9 cellular contexts compared by ENCODE assay signal in the genomic region with DNA sequence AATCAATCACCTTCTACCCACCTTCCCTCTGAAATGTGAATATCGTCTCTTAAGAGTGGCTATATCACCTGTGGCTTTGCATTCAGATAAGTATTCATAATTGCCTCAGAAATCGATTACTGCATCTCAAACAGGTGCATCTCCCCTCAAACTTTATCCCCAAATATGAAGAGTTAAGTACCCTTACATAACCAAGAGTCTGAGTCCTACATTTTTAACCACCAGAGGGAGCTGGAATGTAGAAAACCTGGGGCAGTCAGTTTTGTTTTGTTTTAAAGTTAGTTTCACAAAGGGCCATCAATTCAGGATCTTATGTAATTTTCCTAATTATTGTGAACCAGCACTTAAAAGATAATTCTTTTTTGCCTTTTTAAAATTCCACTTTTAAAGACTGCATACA. TPM values are rescaled to one million over a fixed set of nuclear protein-coding genes. Genes with fewer than 3 reads are reported as not detected.
DNase-seq lines count a peak whose midpoint lies in the region; ATAC-seq and TF ChIP-seq lines count a peak whose summit lies in the region.
"Had no signal": no experiment of that assay in that cellular context is flagged by ENCODE, and none has a peak within 500 bp of the region (broad histone marks: within the 10 kb centered on the region; RNA-seq: fewer than 3 reads in every experiment).

No MANE protein-coding gene starts in this region.

- H3K27ac ChIP-seq in A673 (ENCODE audit: low read depth, low read length, poor library complexity, severe bottlenecking) (no peak overlapping the region), iPS-18a (ENCODE audit: low read length) (no peak overlapping the region), spleen (peak overlapping the region in 7 of 8 donors; percentile 18 to 73 (median 59))

- POLR2A ChIA-PET in A673 (lab: Charles Lee; ENCODE audit: low non-redundant PET) (no interaction called here), GM10248 (lab: Yijun Ruan, JAX) (no interaction called here)

- intact Hi-C loops in A673 (cut with micrococcal nuclease; ENCODE audit: unreplicated experiment) (loop anchor here (1.0 kb wide), 2 partner anchors 90 to 374 kb away; no protein-coding TSS in a partner anchor), spleen (cut with DNase I; ENCODE audit: low total_unique reads) (loop anchor here (10.0 kb wide), 2 partner anchors 96 to 376 kb away; no protein-coding TSS in a partner anchor)

- peak; percentile 75 for TF ChIP-seq CTCF in A673 (conservative IDR thresholded peaks at IDR 0.05; ENCODE audit: low read depth, low read length)
- peak; percentile 29 for TF ChIP-seq CTCF in GM10248 (IDR thresholded peaks at IDR 0.05; ENCODE audit: control extremely low read depth, extremely low read depth, low read depth, missing control alignments)
- TF ChIP-seq CTCF in astrocyte of the cerebellum (IDR thresholded peaks at IDR 0.05; ENCODE audit: low read depth, low read length, missing control alignments): peak; percentile 67
- TF ChIP-seq CTCF in spleen (IDR thresholded peaks at IDR 0.05 in 8 of 11, conservative IDR thresholded peaks at IDR 0.05 in 3 of 11): peak; percentile 36 to 75 (median 64)

- no peaks in the 10 kb centered on the region for H3K9me3 ChIP-seq in A673 (ENCODE audit: low read depth, low read length, poor library complexity, severe bottlenecking)
- no peaks in the 10 kb centered on the region for H3K9me3 ChIP-seq in iPS-18a (ENCODE audit: control insufficient read depth, low read depth, low read length)
- no peaks in the 10 kb centered on the region for H3K9me3 ChIP-seq in spleen

- H3K4me1 ChIP-seq in A673 (ENCODE audit: insufficient read depth, low read length, poor library complexity, severe bottlenecking) (no peaks in the 10 kb centered on the region), iPS-18a (ENCODE audit: control insufficient read depth, low read depth, low read length) (peaks cover 6% of the 10 kb centered on the region), spleen (peaks cover 8 to 24% (median 14%) of the 10 kb centered on the region in 6 donors)

- no peak for ATAC-seq in GM18861 (IDR thresholded peaks at IDR 0.05; ENCODE audit: unreplicated experiment)
- ATAC-seq in GM18909 (IDR thresholded peaks at IDR 0.05; ENCODE audit: poor library complexity, unreplicated experiment): no peak

- peak overlapping the region; percentile 28 for H3K9ac ChIP-seq in iPS-18a (ENCODE audit: low read length)

- H3K36me3 ChIP-seq in A673 (ENCODE audit: insufficient read depth, low read length, poor library complexity, severe bottlenecking) (no peaks in the 10 kb centered on the region), iPS-18a (ENCODE audit: control insufficient read depth, low read depth, low read length) (peaks cover 30% of the 10 kb centered on the region), spleen (peaks cover 0 to 62% (median 14%) of the 10 kb centered on the region in 6 donors)

- no TSS peak for BruUV-seq in A673 (replicated peaks; lab: Mats Ljungman, UMichigan)

- in situ Hi-C loops in astrocyte of the cerebellum (cut with HindIII; ENCODE audit: low sequenced_read_pairs): no loop called here

- CTCF ChIA-PET in A673 (lab: Charles Lee): interaction anchor here (0.7 to 1.1 kb wide), 2 partner anchors 99 to 152 kb away, joined by 3 to 4 read pairs; no protein-coding TSS in a partner anchor
- CTCF ChIA-PET in GM10248 (lab: Yijun Ruan, JAX): interaction anchor here (1.0 to 1.6 kb wide), 4 partner anchors 34 to 89 kb away, joined by 4 to 7 read pairs (median 4); no protein-coding TSS in a partner anchor

- WGBS in spleen, 5 donors: 5 to 23% (median 9%) methylated on average over 2 of the region's 2 CpGs

- H3K27me3 ChIP-seq in A673 (replicated peaks; ENCODE audit: insufficient read depth, low read depth, low read length, poor library complexity): no peaks in the 10 kb centered on the region
- H3K27me3 ChIP-seq in iPS-18a (ENCODE audit: control insufficient read depth, insufficient read depth, low read length): no peaks in the 10 kb centered on the region
- H3K27me3 ChIP-seq in spleen (replicated peaks in 1 of 7): no peaks in the 10 kb centered on the region

- TF ChIP-seq POLR2A in spleen (IDR thresholded peaks at IDR 0.05): no peak

- peak; percentile 72 for DNase-seq in A673 (ENCODE audit: low spot score)
- peak; percentile 22 for DNase-seq in GM10248 (ENCODE audit: extremely low spot score)
- DNase-seq in NCI-H2196 treated with DMSO at 0.1 percent for 48 hours (lab: John Stamatoyannopoulos, UW; ENCODE audit: unreplicated experiment): peak; percentile 9
- peak; percentile 44 for DNase-seq in astrocyte of the cerebellum (ENCODE audit: low read depth)
- DNase-seq in spleen: no peak
- DNase-seq: left cardiac atrium had no signal

- H3K4me3 ChIP-seq in A673 (ENCODE audit: low read depth, low read length, poor library complexity, severe bottlenecking): no peak overlapping the region
- H3K4me3 ChIP-seq in astrocyte of the cerebellum (ENCODE audit: low read depth, low read length): no peak overlapping the region
- peak overlapping the region; percentile 36 for H3K4me3 ChIP-seq in iPS-18a (ENCODE audit: low read length)
- no peak overlapping the region for H3K4me3 ChIP-seq in spleen

RNA-seq across cellular contexts. Expression of a gene that starts 5.7 kb away (rescaled TPM):
- total RNA-seq in A673 (2021) (3.1 and 3.9 TPM in 2 replicates), spleen (10 to 100 TPM in 3 of 7 donors, 1 to 10 TPM in 4; 7.0 to 11.6 (median 8.8) TPM)
- polyA plus RNA-seq in spleen: 1 to 10 TPM; 2.6 to 3.7 (median 3.5) TPM

RNA-seq across cellular contexts. Expression of a gene that starts 30.3 kb away (rescaled TPM):
- 24.8 and 25.8 TPM in 2 replicates for total RNA-seq in A673 (2021)
- 10 to 100 TPM; 24.7 to 36.5 (median 30.7) TPM for total RNA-seq in spleen
- polyA plus RNA-seq in spleen: 10 to 100 TPM; 20.3 to 24.1 (median 23.1) TPM

Comparison
In these comparisons a context has a peak if more than half of its experiments do, and no peak if none do; other contexts are left out.
1. H3K27ac ChIP-seq: peak in spleen (7 of 8); none in A673 (single experiment) and iPS-18a (single experiment).
2. Peak in every context shown above with its lines, with median percentiles within 50 percentile points of each other: CTCF ChIP-seq.